21 cellular contexts compared by ENCODE assay signal in genomic region chr9:14373319-14373632, GRCh38. TPM values are rescaled to one million over a fixed set of nuclear protein-coding genes. Genes with fewer than 3 reads are reported as not detected.
A peak's percentile ranks its signal among the peaks of the same experiment; 100 is the strongest.
DNase-seq lines count a peak whose midpoint lies in the region; ATAC-seq and TF ChIP-seq lines count a peak whose summit lies in the region.
"Had no signal": no experiment of that assay in that cellular context is flagged by ENCODE, and none has a peak within 500 bp of the region (broad histone marks: within the 10 kb centered on the region; RNA-seq: fewer than 3 reads in every experiment).

No MANE protein-coding gene starts in this region.

- no peaks in the 10 kb centered on the region for H3K79me2 ChIP-seq in OCI-LY7 (ENCODE audit: insufficient read depth, low read depth, low read length)

- H4K20me1 ChIP-seq in OCI-LY7 (ENCODE audit: insufficient read depth, low read length): no peaks in the 10 kb centered on the region

- H3K4me1 Mint-ChIP-seq in brain: peaks cover 23% of the 10 kb centered on the region

- CTCF ChIA-PET in OCI-LY7 (lab: Charles Lee; ENCODE audit: unreplicated experiment): no interaction called here

- H3K27ac Mint-ChIP-seq in brain: peak overlapping the region; percentile 42 to 88 (median 67)
- H3K27ac Mint-ChIP-seq: natural killer cell treated with Interleukin-12 subunit alpha and Interleukin-12 subunit beta and Interleukin-15 and Interleukin-18, amount 100 ng/mL, for 72 hours had no signal

- H3K9me3 Mint-ChIP-seq in brain: peaks cover 0 to 4% (median 0%) of the 10 kb centered on the region in 5 experiments

- TF ChIP-seq CTCF in brain (conservative IDR thresholded peaks at IDR 0.05) (no peak), gastroesophageal sphincter (IDR thresholded peaks at IDR 0.05) (no peak), OCI-LY7 (conservative IDR thresholded peaks at IDR 0.05; ENCODE audit: low read length) (no peak)

- POLR2A ChIA-PET in OCI-LY7 (lab: Charles Lee): interaction anchor here (1.1 kb wide), 1 partner anchor 11 kb away, joined by 4 read pairs; no protein-coding TSS in a partner anchor

- no peak overlapping the region for H3K9ac ChIP-seq in HUES48 (ENCODE audit: low read depth, low read length)
- no peak overlapping the region for H3K9ac ChIP-seq in rectal smooth muscle tissue (ENCODE audit: low read length)

- peaks cover 20% of the 10 kb centered on the region for H3K4me1 ChIP-seq in HUES48 (ENCODE audit: control insufficient read depth, insufficient read depth, low read length)
- peaks cover 7 to 22% (median 14%) of the 10 kb centered on the region in 3 donors for H3K4me1 ChIP-seq in gastroesophageal sphincter
- H3K4me1 ChIP-seq in rectal smooth muscle tissue (ENCODE audit: control insufficient read depth, insufficient read depth, low read length): peaks cover 15% of the 10 kb centered on the region
- no peaks in the 10 kb centered on the region for H3K4me1 ChIP-seq in OCI-LY7 (ENCODE audit: insufficient read depth, low read length, poor library complexity, severe bottlenecking)
- H3K4me1 ChIP-seq: upper lobe of right lung had no signal

- H3K9me3 ChIP-seq in HUES48 (ENCODE audit: control insufficient read depth, insufficient read depth, low read length) (no peaks in the 10 kb centered on the region), gastroesophageal sphincter (no peaks in the 10 kb centered on the region), OCI-LY7 (ENCODE audit: low read length) (no peaks in the 10 kb centered on the region)
- H3K9me3 ChIP-seq: upper lobe of right lung had no signal

- no peaks in the 10 kb centered on the region for H3K27me3 Mint-ChIP-seq in brain

- no peaks in the 10 kb centered on the region for H3K9me2 ChIP-seq in OCI-LY7 (ENCODE audit: insufficient read depth, low read length)

- no peak for TF ChIP-seq POLR2A in gastroesophageal sphincter (IDR thresholded peaks at IDR 0.05)

- no peaks in the 10 kb centered on the region for H3K36me3 Mint-ChIP-seq in brain
- H3K36me3 Mint-ChIP-seq: natural killer cell treated with Interleukin-12 subunit alpha and Interleukin-12 subunit beta and Interleukin-15 and Interleukin-18, amount 100 ng/mL, for 72 hours had no signal

- no peak overlapping the region for H3K4me2 ChIP-seq in OCI-LY7 (ENCODE audit: low read length)

- H2AFZ ChIP-seq in OCI-LY7 (ENCODE audit: low read length): no peak overlapping the region

- H3K36me3 ChIP-seq in HUES48 (ENCODE audit: control insufficient read depth, insufficient read depth, low read length): no peaks in the 10 kb centered on the region
- H3K36me3 ChIP-seq in gastroesophageal sphincter: no peaks in the 10 kb centered on the region
- no peaks in the 10 kb centered on the region for H3K36me3 ChIP-seq in rectal smooth muscle tissue (ENCODE audit: control insufficient read depth, insufficient read depth, low read length)
- no peaks in the 10 kb centered on the region for H3K36me3 ChIP-seq in OCI-LY7 (ENCODE audit: insufficient read depth, low read length)
- H3K36me3 ChIP-seq: brain microvascular endothelial cell, MG63, upper lobe of right lung had no signal

- H3K27me3 ChIP-seq in HUES48 (ENCODE audit: control insufficient read depth, insufficient read depth, low read length) (no peaks in the 10 kb centered on the region), gastroesophageal sphincter (no peaks in the 10 kb centered on the region), rectal smooth muscle tissue (ENCODE audit: control insufficient read depth, insufficient read depth, low read length) (no peaks in the 10 kb centered on the region)
- H3K27me3 ChIP-seq: brain microvascular endothelial cell, MG63, upper lobe of right lung had no signal

- H3K4me3 Mint-ChIP-seq in brain: peak overlapping the region in 2 of 5 experiments; percentile 2 to 6
- H3K4me3 Mint-ChIP-seq: natural killer cell treated with Interleukin-12 subunit alpha and Interleukin-12 subunit beta and Interleukin-15 and Interleukin-18, amount 100 ng/mL, for 72 hours had no signal

- no peak for DNase-seq in NK-92 treated with Interleukin-12 subunit alpha and Interleukin-12 subunit beta, amount 100 ng/mL, for 24 hours (lab: John Stamatoyannopoulos, UW)
- DNase-seq in effector CD8-positive, alpha-beta T cell (lab: John Stamatoyannopoulos, UW): no peak
- no peak for DNase-seq in OCI-LY7 (ENCODE audit: low spot score)
- no peak for DNase-seq in NCI-H510A treated with DMSO at 0.1 percent for 48 hours (lab: John Stamatoyannopoulos, UW)
- DNase-seq: activated CD4-positive, CD25-positive, alpha-beta regulatory T cell; AML-193; effector CD4-positive, alpha-beta T cell; glutamatergic neuron; left colon; NCI-H2029; NCI-H526; stimulated activated CD4-positive, alpha-beta T cell treated with anti-CD3 and anti-CD28 coated beads, Interleukin-4, amount 100 ng/mL, for 4 hours; upper lobe of right lung had no signal

- H3K27ac ChIP-seq in HUES48 (ENCODE audit: low read depth, low read length) (peak overlapping the region; percentile 86), gastroesophageal sphincter (peak overlapping the region; percentile 38 to 66 (median 48)), rectal smooth muscle tissue (ENCODE audit: low read depth, low read length) (peak overlapping the region; percentile 66), OCI-LY7 (ENCODE audit: low read depth, low read length, poor library complexity, severe bottlenecking) (no peak overlapping the region)
- H3K27ac ChIP-seq: brain microvascular endothelial cell, upper lobe of right lung had no signal

- intact Hi-C loops in OCI-LY7 (cut with micrococcal nuclease; ENCODE audit: unreplicated experiment): no loop called here

- H3K4me3 ChIP-seq in HUES48 (ENCODE audit: low read depth, low read length) (no peak overlapping the region; the same call in 1 of the 2 replicates), gastroesophageal sphincter (no peak overlapping the region), rectal smooth muscle tissue (ENCODE audit: low read length) (no peak overlapping the region), OCI-LY7 (ENCODE audit: low read depth, low read length, poor library complexity, severe bottlenecking) (no peak overlapping the region)
- H3K4me3 ChIP-seq: MG63, upper lobe of right lung had no signal

- no TSS peak for BruUV-seq in OCI-LY7 (replicated peaks; lab: Mats Ljungman, UMichigan)

- no peak for ATAC-seq in gastroesophageal sphincter
- ATAC-seq: left colon; natural killer cell treated with Interleukin-12 subunit alpha and Interleukin-12 subunit beta and Interleukin-15 and Interleukin-18, amount 100 ng/mL, for 72 hours had no signal

- no peak for TF ChIP-seq EP300 in gastroesophageal sphincter (IDR thresholded peaks at IDR 0.05)

RNA-seq across cellular contexts. Expression of gene NFIB, which starts 59.3 kb away (rescaled TPM):
- 49.5 TPM for polyA plus RNA-seq in brain (ENCODE audit: insufficient read depth, low read depth, low replicate concordance)
- total RNA-seq in gastroesophageal sphincter (10 to 100 TPM; 61.0 to 68.3 (median 65.4) TPM), OCI-LY7 (2022) (24.5 and 25.1 TPM in 2 replicates)
- total RNA-seq in OCI-LY7 (2014; rRNA removed; shearing (Covaris generic)): 10.7 and 13.7 TPM in 2 replicates
- total RNA-seq: natural killer cell treated with Interleukin-12 subunit alpha and Interleukin-12 subunit beta and Interleukin-15 and Interleukin-18, amount 100 ng/mL, for 72 hours; T-helper 1 cell treated with Interleukin-12 subunit alpha and Interleukin-12 subunit beta and Interleukin-4 antibody, amounts not matched to agents 30 ng/mL and 1 ng/mL, for 36 hours had no signal
